25 cellular contexts compared by ENCODE assay signal in genomic region chr1:150762559-150762958, GRCh38. TPM values are rescaled to one million over a fixed set of nuclear protein-coding genes. Genes with fewer than 3 reads are reported as not detected.
DNase-seq lines count a peak whose midpoint lies in the region; ATAC-seq, FAIRE-seq and TF ChIP-seq lines count a peak whose summit lies in the region.
"Had no signal": no experiment of that assay in that cellular context is flagged by ENCODE, and none has a peak within 500 bp of the region (broad histone marks: within the 10 kb centered on the region; RNA-seq: fewer than 3 reads in every experiment).

No MANE protein-coding gene starts in this region.

- FAIRE-seq in kidney (lab: Jason Lieb, UNC), result no peak
- FAIRE-seq: bronchial epithelial cell, TTC549 had no signal

- no peaks in the 10 kb centered on the region for H3K27me3 ChIP-seq in CD4-positive, CD25-positive, alpha-beta regulatory T cell (ENCODE audit: control insufficient read depth, insufficient read depth, low read length)
- H3K27me3 ChIP-seq: vagina had no signal

- no peak for TF ChIP-seq CTCF in kidney (IDR thresholded peaks at IDR 0.05; ENCODE audit: borderline replicate concordance, extremely low read depth, insufficient read depth)

- H3K4me1 Mint-ChIP-seq in CD4-positive, CD25-positive, alpha-beta regulatory T cell, result peaks cover 30 to 71% (median 40%) of the 10 kb centered on the region in 4 donors
- H3K4me1 Mint-ChIP-seq in activated T-helper 17 cell treated with anti-CD3 and anti-CD28 coated beads, Interleukin-2, amount 50 U/mL, for 72 hours, result peaks cover 31% of the 10 kb centered on the region
- peaks cover 53 to 65% (median 63%) of the 10 kb centered on the region in 3 donors for H3K4me1 Mint-ChIP-seq in naive B cell

- H3K4me3 Mint-ChIP-seq in CD4-positive, CD25-positive, alpha-beta regulatory T cell, result peak overlapping the region; percentile 40 to 78 (median 70)
- peak overlapping the region; percentile 48 for H3K4me3 Mint-ChIP-seq in activated T-helper 17 cell treated with anti-CD3 and anti-CD28 coated beads, Interleukin-2, amount 50 U/mL, for 72 hours
- H3K4me3 Mint-ChIP-seq in naive B cell, result peak overlapping the region; percentile 69 to 98 (median 86)
- H3K4me3 Mint-ChIP-seq: HFFc6; stimulated activated effector memory CD8-positive, alpha-beta T cell treated with anti-CD3 and anti-CD28 coated beads, Interleukin-12 subunit alpha, Interleukin-12 subunit beta, amount 100 ng/mL, for 72 hours had no signal

- H3K27ac Mint-ChIP-seq in CD4-positive, CD25-positive, alpha-beta regulatory T cell, result peak overlapping the region in 1 of 3 donors; percentile 24
- H3K27ac Mint-ChIP-seq in activated T-helper 17 cell treated with anti-CD3 and anti-CD28 coated beads, Interleukin-2, amount 50 U/mL, for 72 hours, result no peak overlapping the region
- H3K27ac Mint-ChIP-seq in naive B cell, result peak overlapping the region in 5 of 6 donors; percentile 34 to 87 (median 58)
- H3K27ac Mint-ChIP-seq: HFFc6; stimulated activated effector memory CD8-positive, alpha-beta T cell treated with anti-CD3 and anti-CD28 coated beads, Interleukin-12 subunit alpha, Interleukin-12 subunit beta, amount 100 ng/mL, for 72 hours had no signal

- DNase-seq in CD4-positive, CD25-positive, alpha-beta regulatory T cell, result no peak
- peak; percentile 31 for DNase-seq in KBM-7
- DNase-seq in naive B cell, result no peak
- no peak for DNase-seq in kidney
- no peak for DNase-seq in D341Med (ENCODE audit: low spot score)
- DNase-seq: activated CD4-positive, alpha-beta T cell treated with anti-CD3 and anti-CD28 coated beads for 48 hours; activated gamma-delta T cell; amygdala; dermis blood vessel endothelial cell; glutamatergic neuron; HFFc6; NCI-H1048; NCI-H1930; NCI-H2227 treated with DMSO at 0.1 percent for 48 hours; NCI-H748 treated with DMSO at 0.1 percent for 48 hours had no signal

- H3K27me3 Mint-ChIP-seq in CD4-positive, CD25-positive, alpha-beta regulatory T cell, result no peaks in the 10 kb centered on the region
- no peaks in the 10 kb centered on the region for H3K27me3 Mint-ChIP-seq in activated T-helper 17 cell treated with anti-CD3 and anti-CD28 coated beads, Interleukin-2, amount 50 U/mL, for 72 hours
- H3K27me3 Mint-ChIP-seq in naive B cell, result no peaks in the 10 kb centered on the region

- H3K4me3 ChIP-seq in CD4-positive, CD25-positive, alpha-beta regulatory T cell (ENCODE audit: low read depth, low read length), result peak overlapping the region; percentile 78
- no peak overlapping the region for H3K4me3 ChIP-seq in kidney (ENCODE audit: low read length in 2 of 2)
- H3K4me3 ChIP-seq: thoracic aorta, vagina had no signal

- peaks cover 11% of the 10 kb centered on the region for H3K36me3 ChIP-seq in CD4-positive, CD25-positive, alpha-beta regulatory T cell (ENCODE audit: control insufficient read depth, insufficient read depth, low read length)
- no peaks in the 10 kb centered on the region for H3K36me3 ChIP-seq in kidney (ENCODE audit: control insufficient read depth in 1 of 2, insufficient read depth in 2 of 2, low read length in 2 of 2)
- H3K36me3 ChIP-seq: thoracic aorta, vagina had no signal

- peaks cover 35% of the 10 kb centered on the region for H3K4me1 ChIP-seq in CD4-positive, CD25-positive, alpha-beta regulatory T cell (ENCODE audit: control insufficient read depth, insufficient read depth, low read length, poor library complexity, severe bottlenecking)
- no peaks in the 10 kb centered on the region for H3K4me1 ChIP-seq in kidney (ENCODE audit: control insufficient read depth in 1 of 2, insufficient read depth in 1 of 2, low read depth in 1 of 2, low read length in 2 of 2)

- ATAC-seq in CD4-positive, CD25-positive, alpha-beta regulatory T cell (ENCODE audit: low read depth in 2 of 2), result no peak
- ATAC-seq in activated T-helper 17 cell treated with anti-CD3 and anti-CD28 coated beads, Interleukin-2, amount 50 U/mL, for 72 hours (replicated peaks), result no peak
- ATAC-seq in naive B cell (ENCODE audit: low read depth in 2 of 2) (no peak), GM18498 (IDR thresholded peaks at IDR 0.05; ENCODE audit: unreplicated experiment) (no peak)
- ATAC-seq: Right ventricle myocardium inferior; stimulated activated effector memory CD8-positive, alpha-beta T cell treated with anti-CD3 and anti-CD28 coated beads, Interleukin-12 subunit alpha, Interleukin-12 subunit beta, amount 100 ng/mL, for 72 hours had no signal

- H3K9ac ChIP-seq in kidney (ENCODE audit: low read length in 2 of 2), result no peak overlapping the region

- H3K36me3 Mint-ChIP-seq in CD4-positive, CD25-positive, alpha-beta regulatory T cell, result peaks cover 34% of the 10 kb centered on the region
- peaks cover 47% of the 10 kb centered on the region for H3K36me3 Mint-ChIP-seq in activated T-helper 17 cell treated with anti-CD3 and anti-CD28 coated beads, Interleukin-2, amount 50 U/mL, for 72 hours (ENCODE audit: low read depth)
- H3K36me3 Mint-ChIP-seq in naive B cell, result peaks cover 13 to 25% of the 10 kb centered on the region in 2 donors

- in situ Hi-C loops in KBM-7 (cut with MboI; ENCODE audit: low pct_unique_long_range_greater_than_20kb, low sequenced_read_pairs), result no loop called here

- H3K9me3 Mint-ChIP-seq in CD4-positive, CD25-positive, alpha-beta regulatory T cell, result peaks cover 0 to 2% (median 0%) of the 10 kb centered on the region in 7 donors
- H3K9me3 Mint-ChIP-seq in activated T-helper 17 cell treated with anti-CD3 and anti-CD28 coated beads, Interleukin-2, amount 50 U/mL, for 72 hours, result no peaks in the 10 kb centered on the region
- peaks cover 0 to 4% (median 0%) of the 10 kb centered on the region in 7 donors for H3K9me3 Mint-ChIP-seq in naive B cell
- H3K9me3 Mint-ChIP-seq: stimulated activated effector memory CD8-positive, alpha-beta T cell treated with anti-CD3 and anti-CD28 coated beads, Interleukin-12 subunit alpha, Interleukin-12 subunit beta, amount 100 ng/mL, for 72 hours had no signal

- no peaks in the 10 kb centered on the region for H3K9me3 ChIP-seq in CD4-positive, CD25-positive, alpha-beta regulatory T cell (ENCODE audit: control insufficient read depth in 2 of 2, low read length in 2 of 2)
- peaks cover 0 to 4% of the 10 kb centered on the region in 2 donors for H3K9me3 ChIP-seq in kidney (ENCODE audit: control insufficient read depth in 1 of 2, low read length in 2 of 2)
- H3K9me3 ChIP-seq: thoracic aorta, vagina had no signal

- intact Hi-C loops in kidney (cut with DNase I), result no loop called here

- no peak overlapping the region for H3K27ac ChIP-seq in CD4-positive, CD25-positive, alpha-beta regulatory T cell (ENCODE audit: insufficient read depth, low read length, poor library complexity, severe bottlenecking)
- no peak overlapping the region for H3K27ac ChIP-seq in kidney (ENCODE audit: low read depth in 2 of 2, low read length in 2 of 2)
- H3K27ac ChIP-seq: thoracic aorta, vagina had no signal

RNA-seq across cellular contexts. Expression of gene CTSS, which starts 3.0 kb away (rescaled TPM):
- total RNA-seq in CD4-positive, CD25-positive, alpha-beta regulatory T cell, result 114 TPM
- polyA plus RNA-seq in CD4-positive, CD25-positive, alpha-beta regulatory T cell, result 100 to 1,000 TPM; 158 to 227 (median 205) TPM
- total RNA-seq in activated T-helper 17 cell treated with anti-CD3 and anti-CD28 coated beads, Interleukin-2, amount 50 U/mL, for 72 hours, result 10 to 100 TPM; 61.3 to 71.0 TPM
- polyA plus RNA-seq in naive B cell (ENCODE audit: low read depth in 6 of 6), result 100 to 1,000 TPM; 483 to 722 (median 616) TPM
- 109 TPM for total RNA-seq in kidney
- 5.3 TPM for polyA plus RNA-seq in kidney (ENCODE audit: insufficient read depth, low read depth, low replicate concordance)

RNA-seq across cellular contexts. Expression of gene HORMAD1, which starts 41.9 kb away (rescaled TPM):
- total RNA-seq in CD4-positive, CD25-positive, alpha-beta regulatory T cell, result not detected
- not detected for polyA plus RNA-seq in CD4-positive, CD25-positive, alpha-beta regulatory T cell
- total RNA-seq in activated T-helper 17 cell treated with anti-CD3 and anti-CD28 coated beads, Interleukin-2, amount 50 U/mL, for 72 hours, result not detected
- polyA plus RNA-seq in naive B cell (ENCODE audit: low read depth in 6 of 6), result under 1 TPM in 1 of 6 donors, not detected in 5; 0.56 TPM
- 0.13 TPM for total RNA-seq in kidney
- not detected for polyA plus RNA-seq in kidney (ENCODE audit: insufficient read depth, low read depth, low replicate concordance)
- total RNA-seq: HFFc6, HT-29, pulmonary artery endothelial cell, Right ventricle myocardium inferior, thoracic aorta had no signal

RNA-seq across cellular contexts. Expression of gene CTSK, which starts 45.5 kb away (rescaled TPM):
- total RNA-seq in CD4-positive, CD25-positive, alpha-beta regulatory T cell, result 18.0 TPM
- 1 to 10 TPM in 1 of 4 donors, under 1 TPM in 2, not detected in 1; 0.10 to 1.4 (median 0.82) TPM for polyA plus RNA-seq in CD4-positive, CD25-positive, alpha-beta regulatory T cell
- total RNA-seq in activated T-helper 17 cell treated with anti-CD3 and anti-CD28 coated beads, Interleukin-2, amount 50 U/mL, for 72 hours, result 1 to 10 TPM; 6.1 to 9.8 TPM
- 1 to 10 TPM in 1 of 6 donors, under 1 TPM in 3, not detected in 2; 0.18 to 1.2 (median 0.51) TPM for polyA plus RNA-seq in naive B cell (ENCODE audit: low read depth in 6 of 6)
- 16.8 TPM for total RNA-seq in kidney
- 11.6 TPM for polyA plus RNA-seq in kidney (ENCODE audit: insufficient read depth, low read depth, low replicate concordance)
